Comparison of ENCODE assay signal across 1 cellular context in genomic region chr19:35124098-35125060, GRCh38.
TF ChIP-seq lines count a peak whose summit lies in the region.

No MANE protein-coding gene starts in this region.

TF ChIP-seq in HEK293, 187 proteins besides CTCF, POLR2A, EP300 and RAD21 (continued from another document and continues in another):
- no peak for TF ChIP-seq ZNF449 (tag by site-specific recombination; IDR thresholded peaks at IDR 0.05)
- TF ChIP-seq ZNF48 (tag by site-specific recombination; IDR thresholded peaks at IDR 0.05), result no peak
- TF ChIP-seq ZNF19 (tag by site-specific recombination; IDR thresholded peaks at IDR 0.05; ENCODE audit: low read depth), result no peak
- TF ChIP-seq ZNF777 (tag by site-specific recombination; IDR thresholded peaks at IDR 0.05; ENCODE audit: borderline replicate concordance), result 0 out of 2 replicates have a peak, but pooled peaks have one; percentile 79
- TF ChIP-seq BCL6B (tag by site-specific recombination; IDR thresholded peaks at IDR 0.05), result peak; percentile 18; the same call in 1 of the 2 replicates
- no peak for TF ChIP-seq ZNF585B (tag by site-specific recombination; IDR thresholded peaks at IDR 0.05)
- peak; percentile 93 for TF ChIP-seq ZNF341 (tag by site-specific recombination; IDR thresholded peaks at IDR 0.05; ENCODE audit: low read depth)
- TF ChIP-seq SP2 (tag by site-specific recombination; IDR thresholded peaks at IDR 0.05), result peak; percentile 86
- TF ChIP-seq, protein P1, sequence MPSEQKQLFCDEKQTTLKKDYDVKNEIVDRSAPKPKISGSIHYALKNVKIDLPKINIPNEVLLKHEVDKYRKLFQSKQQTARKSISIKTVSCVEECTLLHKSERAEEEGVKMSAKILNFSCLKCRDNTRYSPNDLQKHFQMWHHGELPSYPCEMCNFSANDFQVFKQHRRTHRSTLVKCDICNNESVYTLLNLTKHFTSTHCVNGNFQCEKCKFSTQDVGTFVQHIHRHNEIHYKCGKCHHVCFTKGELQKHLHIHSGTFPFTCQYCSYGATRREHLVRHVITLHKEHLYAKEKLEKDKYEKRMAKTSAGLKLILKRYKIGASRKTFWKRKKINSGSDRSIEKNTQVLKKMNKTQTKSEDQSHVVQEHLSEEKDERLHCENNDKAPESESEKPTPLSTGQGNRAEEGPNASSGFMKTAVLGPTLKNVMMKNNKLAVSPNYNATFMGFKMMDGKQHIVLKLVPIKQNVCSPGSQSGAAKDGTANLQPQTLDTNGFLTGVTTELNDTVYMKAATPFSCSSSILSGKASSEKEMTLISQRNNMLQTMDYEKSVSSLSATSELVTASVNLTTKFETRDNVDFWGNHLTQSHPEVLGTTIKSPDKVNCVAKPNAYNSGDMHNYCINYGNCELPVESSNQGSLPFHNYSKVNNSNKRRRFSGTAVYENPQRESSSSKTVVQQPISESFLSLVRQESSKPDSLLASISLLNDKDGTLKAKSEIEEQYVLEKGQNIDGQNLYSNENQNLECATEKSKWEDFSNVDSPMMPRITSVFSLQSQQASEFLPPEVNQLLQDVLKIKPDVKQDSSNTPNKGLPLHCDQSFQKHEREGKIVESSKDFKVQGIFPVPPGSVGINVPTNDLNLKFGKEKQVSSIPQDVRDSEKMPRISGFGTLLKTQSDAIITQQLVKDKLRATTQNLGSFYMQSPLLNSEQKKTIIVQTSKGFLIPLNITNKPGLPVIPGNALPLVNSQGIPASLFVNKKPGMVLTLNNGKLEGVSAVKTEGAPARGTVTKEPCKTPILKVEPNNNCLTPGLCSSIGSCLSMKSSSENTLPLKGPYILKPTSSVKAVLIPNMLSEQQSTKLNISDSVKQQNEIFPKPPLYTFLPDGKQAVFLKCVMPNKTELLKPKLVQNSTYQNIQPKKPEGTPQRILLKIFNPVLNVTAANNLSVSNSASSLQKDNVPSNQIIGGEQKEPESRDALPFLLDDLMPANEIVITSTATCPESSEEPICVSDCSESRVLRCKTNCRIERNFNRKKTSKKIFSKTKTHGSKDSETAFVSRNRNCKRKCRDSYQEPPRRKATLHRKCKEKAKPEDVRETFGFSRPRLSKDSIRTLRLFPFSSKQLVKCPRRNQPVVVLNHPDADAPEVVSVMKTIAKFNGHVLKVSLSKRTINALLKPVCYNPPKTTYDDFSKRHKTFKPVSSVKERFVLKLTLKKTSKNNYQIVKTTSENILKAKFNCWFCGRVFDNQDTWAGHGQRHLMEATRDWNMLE (tag by site-specific recombination; conservative IDR thresholded peaks at IDR 0.05; ENCODE audit: low read depth), result no peak; the same call in 1 of the 2 replicates
- TF ChIP-seq ZNF600 (tag by site-specific recombination; IDR thresholded peaks at IDR 0.05), result peak; percentile 92
- no peak for TF ChIP-seq KLF10 (tag by site-specific recombination; IDR thresholded peaks at IDR 0.05)
- TF ChIP-seq ZNF664 (tag by site-specific recombination; IDR thresholded peaks at IDR 0.05), result no peak
- TF ChIP-seq ZSCAN18 (tag by site-specific recombination; IDR thresholded peaks at IDR 0.05), result no peak
- TF ChIP-seq ZNF510 (tag by site-specific recombination; IDR thresholded peaks at IDR 0.05; ENCODE audit: insufficient replicate concordance), result no peak
- TF ChIP-seq MYNN (tag by site-specific recombination; IDR thresholded peaks at IDR 0.05; ENCODE audit: borderline replicate concordance), result no peak
- TF ChIP-seq GLI2 (tag by site-specific recombination; IDR thresholded peaks at IDR 0.05; ENCODE audit: borderline replicate concordance, low read depth), result no peak
- TF ChIP-seq ZNF692 (tag by site-specific recombination; IDR thresholded peaks at IDR 0.05), result 0 out of 2 replicates have a peak, but pooled peaks have one; percentile 33
- TF ChIP-seq ZNF114 (tag by site-specific recombination; IDR thresholded peaks at IDR 0.05), result no peak
- TF ChIP-seq MZF1 (tag by site-specific recombination; IDR thresholded peaks at IDR 0.05; ENCODE audit: borderline replicate concordance), result no peak
- TF ChIP-seq GLIS1 (tag by site-specific recombination; IDR thresholded peaks at IDR 0.05), result peak; percentile 67
- TF ChIP-seq, protein P2, sequence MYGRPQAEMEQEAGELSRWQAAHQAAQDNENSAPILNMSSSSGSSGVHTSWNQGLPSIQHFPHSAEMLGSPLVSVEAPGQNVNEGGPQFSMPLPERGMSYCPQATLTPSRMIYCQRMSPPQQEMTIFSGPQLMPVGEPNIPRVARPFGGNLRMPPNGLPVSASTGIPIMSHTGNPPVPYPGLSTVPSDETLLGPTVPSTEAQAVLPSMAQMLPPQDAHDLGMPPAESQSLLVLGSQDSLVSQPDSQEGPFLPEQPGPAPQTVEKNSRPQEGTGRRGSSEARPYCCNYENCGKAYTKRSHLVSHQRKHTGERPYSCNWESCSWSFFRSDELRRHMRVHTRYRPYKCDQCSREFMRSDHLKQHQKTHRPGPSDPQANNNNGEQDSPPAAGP (tag by site-specific recombination; IDR thresholded peaks at IDR 0.05), result peak; percentile 21; the same call in 1 of the 2 replicates
- 0 out of 2 replicates have a peak, but pooled peaks have one; percentile 55 for TF ChIP-seq ZNF391 (tag by site-specific recombination; IDR thresholded peaks at IDR 0.05; ENCODE audit: borderline replicate concordance, low read depth)
- no peak for TF ChIP-seq ZNF837 (tag by site-specific recombination; IDR thresholded peaks at IDR 0.05)
- peak; percentile 71 for TF ChIP-seq ZNF335 (tag by site-specific recombination; conservative IDR thresholded peaks at IDR 0.05)
- TF ChIP-seq ZNF202 (tag by site-specific recombination; IDR thresholded peaks at IDR 0.05; ENCODE audit: borderline replicate concordance), result no peak
- TF ChIP-seq KLF1 (tag by site-specific recombination; IDR thresholded peaks at IDR 0.05), result peak; percentile 51; the same call in 1 of the 2 replicates
- no peak for TF ChIP-seq ZNF555 (tag by site-specific recombination; conservative IDR thresholded peaks at IDR 0.05)
- no peak for TF ChIP-seq ZFP37 (tag by site-specific recombination; IDR thresholded peaks at IDR 0.05)
- 0 out of 2 replicates have a peak, but pooled peaks have one; percentile 50 for TF ChIP-seq ZNF2 (tag by site-specific recombination; IDR thresholded peaks at IDR 0.05)
- no peak; the same call in 1 of the 2 replicates for TF ChIP-seq ZBTB1 (tag by site-specific recombination; IDR thresholded peaks at IDR 0.05)
- peak; percentile 78 for TF ChIP-seq ZBTB17 (tag by site-specific recombination; IDR thresholded peaks at IDR 0.05)
- TF ChIP-seq, protein P3, sequence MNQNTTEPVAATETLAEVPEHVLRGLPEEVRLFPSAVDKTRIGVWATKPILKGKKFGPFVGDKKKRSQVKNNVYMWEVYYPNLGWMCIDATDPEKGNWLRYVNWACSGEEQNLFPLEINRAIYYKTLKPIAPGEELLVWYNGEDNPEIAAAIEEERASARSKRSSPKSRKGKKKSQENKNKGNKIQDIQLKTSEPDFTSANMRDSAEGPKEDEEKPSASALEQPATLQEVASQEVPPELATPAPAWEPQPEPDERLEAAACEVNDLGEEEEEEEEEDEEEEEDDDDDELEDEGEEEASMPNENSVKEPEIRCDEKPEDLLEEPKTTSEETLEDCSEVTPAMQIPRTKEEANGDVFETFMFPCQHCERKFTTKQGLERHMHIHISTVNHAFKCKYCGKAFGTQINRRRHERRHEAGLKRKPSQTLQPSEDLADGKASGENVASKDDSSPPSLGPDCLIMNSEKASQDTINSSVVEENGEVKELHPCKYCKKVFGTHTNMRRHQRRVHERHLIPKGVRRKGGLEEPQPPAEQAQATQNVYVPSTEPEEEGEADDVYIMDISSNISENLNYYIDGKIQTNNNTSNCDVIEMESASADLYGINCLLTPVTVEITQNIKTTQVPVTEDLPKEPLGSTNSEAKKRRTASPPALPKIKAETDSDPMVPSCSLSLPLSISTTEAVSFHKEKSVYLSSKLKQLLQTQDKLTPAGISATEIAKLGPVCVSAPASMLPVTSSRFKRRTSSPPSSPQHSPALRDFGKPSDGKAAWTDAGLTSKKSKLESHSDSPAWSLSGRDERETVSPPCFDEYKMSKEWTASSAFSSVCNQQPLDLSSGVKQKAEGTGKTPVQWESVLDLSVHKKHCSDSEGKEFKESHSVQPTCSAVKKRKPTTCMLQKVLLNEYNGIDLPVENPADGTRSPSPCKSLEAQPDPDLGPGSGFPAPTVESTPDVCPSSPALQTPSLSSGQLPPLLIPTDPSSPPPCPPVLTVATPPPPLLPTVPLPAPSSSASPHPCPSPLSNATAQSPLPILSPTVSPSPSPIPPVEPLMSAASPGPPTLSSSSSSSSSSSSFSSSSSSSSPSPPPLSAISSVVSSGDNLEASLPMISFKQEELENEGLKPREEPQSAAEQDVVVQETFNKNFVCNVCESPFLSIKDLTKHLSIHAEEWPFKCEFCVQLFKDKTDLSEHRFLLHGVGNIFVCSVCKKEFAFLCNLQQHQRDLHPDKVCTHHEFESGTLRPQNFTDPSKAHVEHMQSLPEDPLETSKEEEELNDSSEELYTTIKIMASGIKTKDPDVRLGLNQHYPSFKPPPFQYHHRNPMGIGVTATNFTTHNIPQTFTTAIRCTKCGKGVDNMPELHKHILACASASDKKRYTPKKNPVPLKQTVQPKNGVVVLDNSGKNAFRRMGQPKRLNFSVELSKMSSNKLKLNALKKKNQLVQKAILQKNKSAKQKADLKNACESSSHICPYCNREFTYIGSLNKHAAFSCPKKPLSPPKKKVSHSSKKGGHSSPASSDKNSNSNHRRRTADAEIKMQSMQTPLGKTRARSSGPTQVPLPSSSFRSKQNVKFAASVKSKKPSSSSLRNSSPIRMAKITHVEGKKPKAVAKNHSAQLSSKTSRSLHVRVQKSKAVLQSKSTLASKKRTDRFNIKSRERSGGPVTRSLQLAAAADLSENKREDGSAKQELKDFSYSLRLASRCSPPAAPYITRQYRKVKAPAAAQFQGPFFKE (tag by site-specific recombination; IDR thresholded peaks at IDR 0.05; ENCODE audit: borderline replicate concordance), result peak; percentile 90; the same call in 1 of the 2 replicates
- no peak for TF ChIP-seq GFI1B (tag by site-specific recombination; IDR thresholded peaks at IDR 0.05)
- no peak for TF ChIP-seq ZNF214 (tag by site-specific recombination; IDR thresholded peaks at IDR 0.05; ENCODE audit: borderline replicate concordance)
- peak; percentile 50; the same call in 1 of the 2 replicates for TF ChIP-seq ZNF792 (tag by site-specific recombination; IDR thresholded peaks at IDR 0.05)
- TF ChIP-seq ZFP41 (tag by site-specific recombination; IDR thresholded peaks at IDR 0.05; ENCODE audit: borderline replicate concordance), result no peak
- no peak for TF ChIP-seq ZNF354C (tag by site-specific recombination; IDR thresholded peaks at IDR 0.05; ENCODE audit: borderline replicate concordance, low read depth)
- 0 out of 2 replicates have a peak, but pooled peaks have one; percentile 34 for TF ChIP-seq ZEB2 (tag by site-specific recombination; IDR thresholded peaks at IDR 0.05)
- TF ChIP-seq ZNF138 (tag by site-specific recombination; IDR thresholded peaks at IDR 0.05; ENCODE audit: borderline replicate concordance), result no peak
- peak; percentile 35; the same call in 1 of the 2 replicates for TF ChIP-seq ZSCAN5A (tag by site-specific recombination; IDR thresholded peaks at IDR 0.05)
- TF ChIP-seq SCRT2 (tag by site-specific recombination; IDR thresholded peaks at IDR 0.05), result 0 out of 2 replicates have a peak, but pooled peaks have one; percentile 7
- no peak for TF ChIP-seq FEZF1 (tag by site-specific recombination; IDR thresholded peaks at IDR 0.05)
- TF ChIP-seq ZNF776 (tag by site-specific recombination; IDR thresholded peaks at IDR 0.05; ENCODE audit: borderline replicate concordance), result no peak
- no peak for TF ChIP-seq ZNF239 (tag by site-specific recombination; IDR thresholded peaks at IDR 0.05)
